ENCODE assay signal across 12 cellular contexts in the genomic region with DNA sequence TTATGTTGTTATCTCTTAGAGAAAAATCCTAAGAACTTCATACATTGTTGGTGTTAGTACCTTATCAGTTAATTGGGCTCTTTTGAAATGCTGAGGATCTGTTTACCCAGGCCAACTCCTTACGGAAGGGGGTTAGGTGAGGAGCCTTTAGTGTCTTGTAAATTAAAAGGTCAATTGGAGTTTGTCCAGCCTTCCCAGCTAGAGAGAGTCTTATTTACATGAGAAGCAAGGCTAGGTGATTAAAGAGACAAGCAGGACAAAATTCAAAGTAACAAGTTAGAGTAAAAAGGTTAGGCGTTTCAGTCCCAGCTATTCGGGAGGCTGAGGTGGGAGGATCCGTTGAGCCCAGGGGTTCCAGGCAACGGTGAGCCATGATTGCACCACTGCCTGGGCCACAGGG. TPM values are rescaled to one million over a fixed set of nuclear protein-coding genes. Genes with fewer than 3 reads are reported as not detected.
A peak's percentile ranks its signal among the peaks of the same experiment; 100 is the strongest.
DNase-seq lines count a peak whose midpoint lies in the region; ATAC-seq and TF ChIP-seq lines count a peak whose summit lies in the region.
"Not testable (repeated sequence)": the region's sequence is repeated elsewhere in the genome, so short reads cannot be mapped to it uniquely, and the experiment has no call there.
"Had no signal": no experiment of that assay in that cellular context is flagged by ENCODE, and none has a peak within 500 bp of the region (broad histone marks: within the 10 kb centered on the region; RNA-seq: fewer than 3 reads in every experiment).

No MANE protein-coding gene starts in this region.

- H3K27ac Mint-ChIP-seq in Caco-2 (ENCODE audit: unreplicated experiment) (peak overlapping the region; percentile 90), activated B cell treated with CpG ODN at 0.5 μM for 24 hours (peak overlapping the region; percentile 69), endodermal cell (peak overlapping the region; percentile 46)
- H3K27ac Mint-ChIP-seq in stimulated activated memory B cell treated with anti-CD40 and anti-IgM and Interleukin-4, amounts not matched to agents 10 μg/mL and 1 μg/mL and 100 μg/mL, for 72 hours, result peak overlapping the region; percentile 66

- H3K9ac ChIP-seq in NT2/D1 (ENCODE audit: insufficient read length, low read depth); endodermal cell (ENCODE audit: extremely low read depth, low read length, poor library complexity, severe bottlenecking); mesendoderm (ENCODE audit: low read length): not testable (repeated sequence)

- intact Hi-C loops in Caco-2 (cut with micrococcal nuclease; ENCODE audit: unreplicated experiment), result loop anchor here (1.0 to 10.0 kb wide), 4 partner anchors 22 to 348 kb away; a partner anchor contains a TSS
- intact Hi-C loops in activated B cell treated with CpG ODN at 0.5 μM for 24 hours (cut with micrococcal nuclease), result loop anchor here (10.0 kb wide), 1 partner anchor 122 kb away; a partner anchor contains a TSS
- intact Hi-C loops in posterior vena cava (cut with DNase I), result loop anchor here (10.0 kb wide), 2 partner anchors 278 to 418 kb away; no protein-coding TSS in a partner anchor

- not testable (repeated sequence) for H3K9me3 ChIP-seq in Caco-2; NT2/D1 (ENCODE audit: insufficient read depth, low read length); endodermal cell (ENCODE audit: control insufficient read depth, low read length)

- not testable (repeated sequence) for H3K4me3 ChIP-seq in Caco-2 (ENCODE audit: low read depth, low read length); NT2/D1 (ENCODE audit: insufficient read length, low read depth); mesendoderm (ENCODE audit: low read length)
- H3K4me3 ChIP-seq in endodermal cell (ENCODE audit: low read length), result peak overlapping the region; percentile 62

- not testable (repeated sequence) for H3K36me3 Mint-ChIP-seq in Caco-2 (ENCODE audit: insufficient read depth, unreplicated experiment); activated B cell treated with CpG ODN at 0.5 μM for 24 hours (ENCODE audit: low read depth); endodermal cell (ENCODE audit: low read depth); stimulated activated memory B cell treated with anti-CD40 and anti-IgM and Interleukin-4, amounts not matched to agents 10 μg/mL and 1 μg/mL and 100 μg/mL, for 72 hours

- not testable (repeated sequence) for ATAC-seq in activated B cell treated with CpG ODN at 0.5 μM for 24 hours (ENCODE audit: low read depth); stimulated activated memory B cell treated with anti-CD40 and anti-IgM and Interleukin-4, amounts not matched to agents 10 μg/mL and 1 μg/mL and 100 μg/mL, for 72 hours

- CTCF ChIA-PET in Caco-2 (lab: Charles Lee), result interaction anchor here (1.9 to 2.8 kb wide), 2 partner anchors 120 to 197 kb away, joined by 7 to 10 read pairs; no protein-coding TSS in a partner anchor
- CTCF ChIA-PET in activated B cell treated with CpG ODN at 0.5 μM for 24 hours (lab: Charles Lee), result not testable (repeated sequence)

- not testable (repeated sequence) for H2BK15ac ChIP-seq in mesendoderm (replicated peaks; ENCODE audit: low read depth)

- H3K4me1 Mint-ChIP-seq in Caco-2 (ENCODE audit: low read depth, unreplicated experiment) (peaks cover 37% of the 10 kb centered on the region), activated B cell treated with CpG ODN at 0.5 μM for 24 hours (peaks cover 41% of the 10 kb centered on the region), endodermal cell (peaks cover 26% of the 10 kb centered on the region)
- H3K4me1 Mint-ChIP-seq in stimulated activated memory B cell treated with anti-CD40 and anti-IgM and Interleukin-4, amounts not matched to agents 10 μg/mL and 1 μg/mL and 100 μg/mL, for 72 hours, result peaks cover 46% of the 10 kb centered on the region

- not testable (repeated sequence) for H3K27me3 ChIP-seq in Caco-2 (replicated peaks; ENCODE audit: control insufficient read depth, insufficient read depth, low read length); endodermal cell (ENCODE audit: control insufficient read depth, insufficient read depth, low read length, poor library complexity, severe bottlenecking); mesendoderm (ENCODE audit: insufficient read depth, low read length, poor library complexity)
- peaks cover 79% of the 10 kb centered on the region for H3K27me3 ChIP-seq in NT2/D1 (ENCODE audit: insufficient read depth, insufficient read length)

- H3K18ac ChIP-seq in mesendoderm (ENCODE audit: low read length), result not testable (repeated sequence)

- POLR2A ChIA-PET in Caco-2 (lab: Charles Lee); activated B cell treated with CpG ODN at 0.5 μM for 24 hours (lab: Charles Lee): not testable (repeated sequence)

- not testable (repeated sequence) for H3K27me3 Mint-ChIP-seq in Caco-2 (ENCODE audit: insufficient read depth, unreplicated experiment); activated B cell treated with CpG ODN at 0.5 μM for 24 hours; stimulated activated memory B cell treated with anti-CD40 and anti-IgM and Interleukin-4, amounts not matched to agents 10 μg/mL and 1 μg/mL and 100 μg/mL, for 72 hours
- peaks cover 78% of the 10 kb centered on the region for H3K27me3 Mint-ChIP-seq in endodermal cell (ENCODE audit: insufficient read depth)

- not testable (repeated sequence) for H3K79me2 ChIP-seq in mesendoderm (ENCODE audit: control insufficient read depth, insufficient read depth, low read length)

- not testable (repeated sequence) for H3K36me3 ChIP-seq in Caco-2 (ENCODE audit: control insufficient read depth, insufficient read depth, low read length); NT2/D1 (ENCODE audit: insufficient read depth, insufficient read length, low read length); endodermal cell (ENCODE audit: control insufficient read depth, insufficient read depth, low read length); mesendoderm (ENCODE audit: control insufficient read depth, insufficient read depth, low read length)

- DNase-seq in Caco-2, result peak; percentile 67 to 75
- peak; percentile 7 for DNase-seq in HT-29 (ENCODE audit: low spot score)
- DNase-seq in NT2/D1 (ENCODE audit: low read depth, low spot score), result peak; percentile 66
- DNase-seq in activated B cell treated with CpG ODN at 0.5 μM for 24 hours, endodermal cell: not testable (repeated sequence)
- DNase-seq in mesendoderm, result peak; percentile 28
- DNase-seq in posterior vena cava (ENCODE audit: low spot score), result peak; percentile 36

- not testable (repeated sequence) for H3K4me2 ChIP-seq in mesendoderm (ENCODE audit: low read length)

- H2BK5ac ChIP-seq in mesendoderm (ENCODE audit: low read length), result not testable (repeated sequence)

- not testable (repeated sequence) for H3K23ac ChIP-seq in mesendoderm (ENCODE audit: low read length)

- H3K79me1 ChIP-seq in mesendoderm (ENCODE audit: low read length), result not testable (repeated sequence)

- WGBS in endodermal cell (ENCODE audit: insufficient coverage in 1 of 2, insufficient read length in 1 of 2), 2 experiments, result 8 to 19% methylated on average over 3 to 5 of the region's 5 CpGs
- WGBS in mesendoderm (ENCODE audit: extremely low coverage, insufficient coverage, low lambda C conversion rate), result no CpG with 5 or more reads among the region's 5 CpGs

- not testable (repeated sequence) for H3K9me3 Mint-ChIP-seq in Caco-2 (ENCODE audit: unreplicated experiment); activated B cell treated with CpG ODN at 0.5 μM for 24 hours; endodermal cell; stimulated activated memory B cell treated with anti-CD40 and anti-IgM and Interleukin-4, amounts not matched to agents 10 μg/mL and 1 μg/mL and 100 μg/mL, for 72 hours

- not testable (repeated sequence) for H4K5ac ChIP-seq in mesendoderm (ENCODE audit: low read length)

- not testable (repeated sequence) for TF ChIP-seq CTCF in Caco-2 (IDR thresholded peaks at IDR 0.05; ENCODE audit: insufficient read depth in 1 of 2, low read depth in 1 of 2, low read length in 1 of 2, severe bottlenecking in 1 of 2, unreplicated experiment in 1 of 2); activated B cell treated with CpG ODN at 0.5 μM for 24 hours (IDR thresholded peaks at IDR 0.05); endodermal cell (conservative IDR thresholded peaks at IDR 0.05)

- not testable (repeated sequence) for H3K56ac ChIP-seq in mesendoderm (ENCODE audit: low read length)

- H2AK5ac ChIP-seq in mesendoderm (ENCODE audit: low read length), result not testable (repeated sequence)

- BruUV-seq in Caco-2 (replicated peaks; lab: Mats Ljungman, UMichigan), result not testable (repeated sequence)

- H4K8ac ChIP-seq in mesendoderm (ENCODE audit: low read depth, low read length), result not testable (repeated sequence)

- H3K4me3 Mint-ChIP-seq in Caco-2 (ENCODE audit: unreplicated experiment) (peak overlapping the region; percentile 79), endodermal cell (peak overlapping the region; percentile 39)
- not testable (repeated sequence) for H3K4me3 Mint-ChIP-seq in activated B cell treated with CpG ODN at 0.5 μM for 24 hours; stimulated activated memory B cell treated with anti-CD40 and anti-IgM and Interleukin-4, amounts not matched to agents 10 μg/mL and 1 μg/mL and 100 μg/mL, for 72 hours

- peaks cover 50% of the 10 kb centered on the region for H3K4me1 ChIP-seq in Caco-2
- H3K4me1 ChIP-seq in NT2/D1 (ENCODE audit: insufficient read depth, insufficient read length), result peaks cover 18% of the 10 kb centered on the region
- not testable (repeated sequence) for H3K4me1 ChIP-seq in endodermal cell (ENCODE audit: control insufficient read depth, insufficient read depth, low read length); mesendoderm (ENCODE audit: control insufficient read depth, low read depth, low read length)

- H3K4ac ChIP-seq in mesendoderm (ENCODE audit: low read depth, low read length), result not testable (repeated sequence)

- H3K27ac ChIP-seq in endodermal cell (ENCODE audit: low read depth, low read length), result not testable (repeated sequence)
- H3K27ac ChIP-seq in mesendoderm (ENCODE audit: low read depth, low read length), result peak overlapping the region; percentile 40

- not testable (repeated sequence) for H2BK120ac ChIP-seq in mesendoderm (ENCODE audit: low read depth, low read length)

RNA-seq across cellular contexts. Expression of a gene that starts 28.7 kb away (rescaled TPM):
- total RNA-seq in Caco-2 (2022) (64.4 and 72.8 TPM in 2 replicates), activated B cell treated with CpG ODN at 0.5 μM for 24 hours (45.7 and 47.4 TPM in 2 replicates), endodermal cell (10 to 100 TPM; 56.5 to 69.1 TPM), posterior vena cava (10 to 100 TPM; 31.2 to 34.1 TPM)
- total RNA-seq in HT-29 (2014; rRNA removed; shearing (Covaris generic)), result 28.6 and 32.3 TPM in 2 replicates
- 73.7 TPM for polyA plus RNA-seq in endodermal cell (2013, experiment 1 of 2)
- polyA plus RNA-seq in endodermal cell (2013, experiment 2 of 2), result 69.0 TPM
- 38.1 TPM for polyA plus RNA-seq in mesendoderm (2013, experiment 1 of 2)
- polyA plus RNA-seq in mesendoderm (2013, experiment 2 of 2), result 37.3 TPM

RNA-seq across cellular contexts. Expression of a gene that starts 50.4 kb away (rescaled TPM):
- total RNA-seq in Caco-2 (2022) (0.54 and 0.58 TPM in 2 replicates), activated B cell treated with CpG ODN at 0.5 μM for 24 hours (not detected in 2 replicates), endodermal cell (under 1 TPM; 0.04 TPM), posterior vena cava (not detected)
- total RNA-seq in HT-29 (2014; rRNA removed; shearing (Covaris generic)), result 0.03 and 0.05 TPM in 2 replicates
- 1.1 TPM for polyA plus RNA-seq in endodermal cell (2013, experiment 1 of 2)
- polyA plus RNA-seq in endodermal cell (2013, experiment 2 of 2), result 1.0 TPM
- polyA plus RNA-seq in mesendoderm (2013, experiment 1 of 2), result under 0.01 TPM
- not detected for polyA plus RNA-seq in mesendoderm (2013, experiment 2 of 2)
- total RNA-seq: CD8-positive, alpha-beta memory T cell; G401; GM12878; IMR-90 had no signal
- polyA plus RNA-seq: CD8-positive, alpha-beta memory T cell; IMR-90 had no signal
